In genomic region chr16:4395055-4395726, GRCh38 we compare ENCODE assay signal across 1 cellular context.
TF ChIP-seq lines count a peak whose summit lies in the region.

No MANE protein-coding gene starts in this region.

TF ChIP-seq in GM23338, 12 proteins besides CTCF, POLR2A, EP300 and RAD21 (continued from another document):
- TF ChIP-seq ZNF462 (CRISPR knock-in tag; IDR thresholded peaks at IDR 0.05) = no peak
- TF ChIP-seq ETS1 (IDR thresholded peaks at IDR 0.05) = no peak
- TF ChIP-seq ZNF331 (CRISPR knock-in tag; IDR thresholded peaks at IDR 0.05; ENCODE audit: low read depth) = no peak
- TF ChIP-seq CREB1 (CRISPR knock-in tag; IDR thresholded peaks at IDR 0.05; ENCODE audit: low read depth) = no peak
- no peak for TF ChIP-seq NANOG (IDR thresholded peaks at IDR 0.05; ENCODE audit: borderline replicate concordance)
- no peak for TF ChIP-seq EZH2phosphoT487 (IDR thresholded peaks at IDR 0.05; ENCODE audit: unreplicated experiment)
- TF ChIP-seq POLR2AphosphoS5 (IDR thresholded peaks at IDR 0.05; ENCODE audit: low read depth) = no peak
- no peak for TF ChIP-seq REST (IDR thresholded peaks at IDR 0.05; ENCODE audit: unreplicated experiment)
